In genomic region chr20:53138454-53139291, GRCh38 we compare ENCODE assay signal across 14 cellular contexts.
DNase-seq lines count a peak whose midpoint lies in the region; ATAC-seq and TF ChIP-seq lines count a peak whose summit lies in the region.
"Had no signal": no experiment of that assay in that cellular context is flagged by ENCODE, and none has a peak within 500 bp of the region (broad histone marks: within the 10 kb centered on the region; RNA-seq: fewer than 3 reads in every experiment).

No MANE protein-coding gene starts in this region.

- CTCF ChIA-PET in activated naive CD4-positive, alpha-beta T cell treated with anti-CD3 and anti-CD28 coated beads, Interleukin-2, amount 10 ng/mL, durations not matched to agents 7 days and 5 days (lab: Charles Lee) = interaction anchor here (0.6 to 2.0 kb wide), 3 partner anchors 10 to 737 kb away, joined by 3 to 4 read pairs (median 3); no protein-coding TSS in a partner anchor

- H3K4me1 Mint-ChIP-seq in activated naive CD4-positive, alpha-beta T cell treated with anti-CD3 and anti-CD28 coated beads, Interleukin-2, amount 10 ng/mL, durations not matched to agents 7 days and 5 days = peaks cover 16% of the 10 kb centered on the region
- H3K4me1 Mint-ChIP-seq in nephron progenitor cell = peaks cover 65% of the 10 kb centered on the region

- no peak overlapping the region for H3K9ac ChIP-seq in mesenchymal stem cell (ENCODE audit: low read length)

- H3K36me3 ChIP-seq in mesenchymal stem cell (ENCODE audit: control insufficient read depth in 1 of 2, insufficient read depth in 2 of 2, low read depth in 1 of 2, low read length in 2 of 2) (no peaks in the 10 kb centered on the region), sigmoid colon (no peaks in the 10 kb centered on the region)
- H3K36me3 ChIP-seq: lower lobe of right lung had no signal

- H3K4ac ChIP-seq in mesenchymal stem cell (ENCODE audit: low read depth in 1 of 2, low read length in 2 of 2) = no peak overlapping the region

- no peak overlapping the region for H3K18ac ChIP-seq in mesenchymal stem cell (ENCODE audit: low read depth in 1 of 2, low read length in 2 of 2)

- no peak overlapping the region for H3K4me2 ChIP-seq in mesenchymal stem cell (ENCODE audit: low read length, poor library complexity, severe bottlenecking)

- peak; percentile 88 for ATAC-seq in GM21447 (IDR thresholded peaks at IDR 0.05; ENCODE audit: unreplicated experiment)
- ATAC-seq in HG03095 (IDR thresholded peaks at IDR 0.05; ENCODE audit: unreplicated experiment) = peak; percentile 99
- no peak for ATAC-seq in left cardiac atrium
- ATAC-seq: lower lobe of right lung had no signal

- H3K27me3 ChIP-seq in mesenchymal stem cell (ENCODE audit: control insufficient read depth in 1 of 2, insufficient read depth in 1 of 2, low read length in 2 of 2) (no peaks in the 10 kb centered on the region), sigmoid colon (no peaks in the 10 kb centered on the region)

- H2BK120ac ChIP-seq in mesenchymal stem cell (ENCODE audit: low read depth, low read length) = no peak overlapping the region

- H4K8ac ChIP-seq in mesenchymal stem cell (ENCODE audit: low read length) = no peak overlapping the region

- no peak overlapping the region for H4K91ac ChIP-seq in mesenchymal stem cell (ENCODE audit: low read length)

- WGBS in mesenchymal stem cell = 93% methylated on average over 2 of the region's 3 CpGs
- WGBS in sigmoid colon, 2 donors = 61 to 74% methylated on average over 3 of the region's 3 CpGs

- H3K79me1 ChIP-seq in mesenchymal stem cell (replicated peaks; ENCODE audit: low read length, poor library complexity, severe bottlenecking) = no peaks in the 10 kb centered on the region

- no peaks in the 10 kb centered on the region for H3K4me1 ChIP-seq in mesenchymal stem cell (ENCODE audit: control insufficient read depth, insufficient read depth, low read depth, low read length)
- H3K4me1 ChIP-seq in sigmoid colon = no peaks in the 10 kb centered on the region
- H3K4me1 ChIP-seq: lower lobe of right lung had no signal

- H2BK12ac ChIP-seq in mesenchymal stem cell (ENCODE audit: low read length in 2 of 2) = no peak overlapping the region

- H3K9me3 Mint-ChIP-seq in activated naive CD4-positive, alpha-beta T cell treated with anti-CD3 and anti-CD28 coated beads, Interleukin-2, amount 10 ng/mL, durations not matched to agents 7 days and 5 days = no peaks in the 10 kb centered on the region
- no peaks in the 10 kb centered on the region for H3K9me3 Mint-ChIP-seq in nephron progenitor cell

- peak; percentile 41 for DNase-seq in activated naive CD4-positive, alpha-beta T cell treated with anti-CD3 and anti-CD28 coated beads, Interleukin-2, amount 50 U/mL, for 16 hours
- DNase-seq in activated naive CD4-positive, alpha-beta T cell treated with anti-CD3 and anti-CD28 coated beads, Interleukin-2, amount 10 ng/mL, durations not matched to agents 7 days and 5 days = no peak
- DNase-seq in mesenchymal stem cell (peak; percentile 37), left cardiac atrium (no peak), sigmoid colon (no peak), nephron progenitor cell (no peak)
- DNase-seq: activated CD8-positive, alpha-beta memory T cell treated with anti-CD3 and anti-CD28 coated beads, Interleukin-2, amount 50 U/mL, for 4 hours; foreskin melanocyte; IMR-90; lower lobe of right lung; NCI-H446; SW 1271 had no signal

- H2BK5ac ChIP-seq in mesenchymal stem cell (ENCODE audit: low read depth, low read length, poor library complexity, severe bottlenecking) = no peak overlapping the region

- H3K4me3 Mint-ChIP-seq in activated naive CD4-positive, alpha-beta T cell treated with anti-CD3 and anti-CD28 coated beads, Interleukin-2, amount 10 ng/mL, durations not matched to agents 7 days and 5 days = no peak overlapping the region
- no peak overlapping the region for H3K4me3 Mint-ChIP-seq in nephron progenitor cell

- H3K4me3 ChIP-seq in mesenchymal stem cell (ENCODE audit: insufficient read depth in 1 of 2, low read depth in 1 of 2, low read length in 2 of 2) (no peak overlapping the region), sigmoid colon (no peak overlapping the region)
- H3K4me3 ChIP-seq: lower lobe of right lung had no signal

- no peak for TF ChIP-seq EP300 in sigmoid colon (IDR thresholded peaks at IDR 0.05)

- H3K27ac ChIP-seq in mesenchymal stem cell (ENCODE audit: low read length, poor library complexity, severe bottlenecking) (no peak overlapping the region), sigmoid colon (no peak overlapping the region)
- H3K27ac ChIP-seq: lower lobe of right lung had no signal

- no peak for TF ChIP-seq POLR2A in sigmoid colon (IDR thresholded peaks at IDR 0.05)

- H3K27ac Mint-ChIP-seq in activated naive CD4-positive, alpha-beta T cell treated with anti-CD3 and anti-CD28 coated beads, Interleukin-2, amount 10 ng/mL, durations not matched to agents 7 days and 5 days = no peak overlapping the region
- H3K27ac Mint-ChIP-seq in nephron progenitor cell = no peak overlapping the region

- intact Hi-C loops in left cardiac atrium (cut with DNase I) = no loop called here
- intact Hi-C loops in sigmoid colon (cut with DNase I) = no loop called here

- peak overlapping the region in 1 of 2 experiments; percentile 78 for H3K23ac ChIP-seq in mesenchymal stem cell (ENCODE audit: low read length in 2 of 2)

- H3K14ac ChIP-seq in mesenchymal stem cell (ENCODE audit: low read length in 2 of 2) = no peak overlapping the region

- H3K36me3 Mint-ChIP-seq in activated naive CD4-positive, alpha-beta T cell treated with anti-CD3 and anti-CD28 coated beads, Interleukin-2, amount 10 ng/mL, durations not matched to agents 7 days and 5 days = peaks cover 5% of the 10 kb centered on the region
- peaks cover 47% of the 10 kb centered on the region for H3K36me3 Mint-ChIP-seq in nephron progenitor cell (ENCODE audit: low read depth)

- H2AK5ac ChIP-seq in mesenchymal stem cell (ENCODE audit: low read length, severe bottlenecking) = no peak overlapping the region

- no peaks in the 10 kb centered on the region for H3K9me3 ChIP-seq in mesenchymal stem cell (ENCODE audit: control insufficient read depth, low read length)
- no peaks in the 10 kb centered on the region for H3K9me3 ChIP-seq in sigmoid colon
- H3K9me3 ChIP-seq: lower lobe of right lung had no signal

- H3K27me3 Mint-ChIP-seq in activated naive CD4-positive, alpha-beta T cell treated with anti-CD3 and anti-CD28 coated beads, Interleukin-2, amount 10 ng/mL, durations not matched to agents 7 days and 5 days = no peaks in the 10 kb centered on the region
- peaks cover 6% of the 10 kb centered on the region for H3K27me3 Mint-ChIP-seq in nephron progenitor cell (ENCODE audit: low read depth, poor library complexity)

- no peak overlapping the region for H2BK15ac ChIP-seq in mesenchymal stem cell (ENCODE audit: low read depth, poor library complexity, severe bottlenecking)

- no peak overlapping the region for H2AFZ ChIP-seq in mesenchymal stem cell (ENCODE audit: low read depth, low read length)

- no peak for TF ChIP-seq CTCF in sigmoid colon (IDR thresholded peaks at IDR 0.05)
- TF ChIP-seq CTCF in nephron progenitor cell (IDR thresholded peaks at IDR 0.05) = no peak

Comparison
In these comparisons a context has a peak if more than half of its experiments do, and no peak if none do; other contexts are left out.
1. DNase-seq: peak in activated naive CD4-positive, alpha-beta T cell treated with anti-CD3 and anti-CD28 coated beads, Interleukin-2, amount 50 U/mL, for 16 hours (single experiment) and mesenchymal stem cell (single experiment); none in activated naive CD4-positive, alpha-beta T cell treated with anti-CD3 and anti-CD28 coated beads, Interleukin-2, amount 10 ng/mL, durations not matched to agents 7 days and 5 days (single experiment), left cardiac atrium (single experiment), sigmoid colon (single experiment) and nephron progenitor cell (single experiment).
2. ATAC-seq: peak in GM21447 (single experiment) and HG03095 (single experiment); none in left cardiac atrium (0 of 2).